ENCODE assay signal across 23 cellular contexts in genomic region chr2:143241403-143242088, GRCh38.
A peak's percentile ranks its signal among the peaks of the same experiment; 100 is the strongest.
DNase-seq lines count a peak whose midpoint lies in the region; ATAC-seq, FAIRE-seq and TF ChIP-seq lines count a peak whose summit lies in the region.
"Had no signal": no experiment of that assay in that cellular context is flagged by ENCODE, and none has a peak within 500 bp of the region (broad histone marks: within the 10 kb centered on the region; RNA-seq: fewer than 3 reads in every experiment).

No MANE protein-coding gene starts in this region.

- no peaks in the 10 kb centered on the region for H3K79me1 ChIP-seq in H1 (ENCODE audit: low read depth, low read length)

- peaks cover 13% of the 10 kb centered on the region; the same call in 1 of the 2 replicates for H3K4me1 ChIP-seq in DND-41 (ENCODE audit: insufficient read depth, low read length)
- H3K4me1 ChIP-seq in HUES48 (ENCODE audit: control insufficient read depth, insufficient read depth, low read length): peaks cover 18% of the 10 kb centered on the region
- H3K4me1 ChIP-seq in H1 (replicated peaks in 1 of 4; ENCODE audit: control insufficient read depth in 3 of 4, insufficient read depth in 4 of 4, low read length in 3 of 4): peaks cover 0 to 9% (median 5%) of the 10 kb centered on the region in 4 experiments; a peak in 3 of 7 replicates
- peaks cover 10 to 16% of the 10 kb centered on the region in 2 donors for H3K4me1 ChIP-seq in naive thymus-derived CD4-positive, alpha-beta T cell (ENCODE audit: control insufficient read depth in 2 of 2, insufficient read depth in 2 of 2, low read length in 2 of 2)
- no peaks in the 10 kb centered on the region for H3K4me1 ChIP-seq in ascending aorta
- H3K4me1 ChIP-seq: stomach, tibial nerve had no signal

- H2BK20ac ChIP-seq in H1 (ENCODE audit: low read length): peak overlapping the region; percentile 9; the same call in 1 of the 2 replicates

- no peak overlapping the region for H3K4ac ChIP-seq in H1 (replicated peaks; ENCODE audit: insufficient read length, low read depth, low read length)

- ATAC-seq in DND-41 (ENCODE audit: insufficient read depth, low read depth) (no peak), natural killer cell (no peak)
- ATAC-seq in naive thymus-derived CD4-positive, alpha-beta T cell: no peak
- ATAC-seq: activated CD8-positive, alpha-beta memory T cell treated with anti-CD3 and anti-CD28 coated beads, Interleukin-2, amount 10 ng/mL, durations not matched to agents 7 days and 5 days; heart left ventricle; Panc1 had no signal

- H2AFZ ChIP-seq in DND-41 (ENCODE audit: low read depth, low read length) (no peak overlapping the region), H1 (ENCODE audit: low read length) (0 out of 2 replicates have a peak overlapping the region, but pooled peaks have one; percentile 45)

- H4K20me1 ChIP-seq in DND-41 (ENCODE audit: insufficient read depth, low read length) (no peaks in the 10 kb centered on the region), H1 (replicated peaks in 1 of 2; ENCODE audit: control insufficient read depth in 1 of 2, insufficient read depth in 2 of 2, low read length in 2 of 2) (no peaks in the 10 kb centered on the region)

- no peaks in the 10 kb centered on the region for H3K27me3 Mint-ChIP-seq in naive thymus-derived CD4-positive, alpha-beta T cell
- H3K27me3 Mint-ChIP-seq in natural killer cell (ENCODE audit: low read depth in 2 of 2): no peaks in the 10 kb centered on the region
- H3K27me3 Mint-ChIP-seq: activated CD8-positive, alpha-beta memory T cell treated with anti-CD3 and anti-CD28 coated beads, Interleukin-2, amount 10 ng/mL, durations not matched to agents 7 days and 5 days; activated naive CD8-positive, alpha-beta T cell had no signal

- no peak for DNase-seq in DND-41
- peak in 1 of 2 experiments; percentile 39 for DNase-seq in H1 (ENCODE audit: low read depth in 1 of 2, low spot score in 2 of 2)
- DNase-seq in naive thymus-derived CD4-positive, alpha-beta T cell: no peak
- DNase-seq in natural killer cell: no peak
- DNase-seq in amygdala (lab: John Stamatoyannopoulos, UW): no peak
- DNase-seq in DMS153 treated with DMSO at 0.1 percent for 48 hours (lab: John Stamatoyannopoulos, UW; ENCODE audit: unreplicated experiment): no peak
- DNase-seq in ascending aorta (ENCODE audit: low spot score in 2 of 2): no peak
- DNase-seq: activated CD4-positive, alpha-beta T cell treated with anti-CD3 and anti-CD28 coated beads for 4 hours; activated CD8-positive, alpha-beta memory T cell treated with anti-CD3 and anti-CD28 coated beads, Interleukin-2, amount 10 ng/mL, durations not matched to agents 7 days and 5 days; effector CD4-positive, alpha-beta T cell; foreskin fibroblast; heart left ventricle; NCI-H1436 treated with DMSO at 0.1 percent for 48 hours; NCI-H2107; SIG-M5; stomach had no signal

- TF ChIP-seq POLR2A in H1 (IDR thresholded peaks at IDR 0.05; ENCODE audit: control extremely low read depth in 1 of 2, low read depth in 2 of 2, low read length in 2 of 2): no peak; a peak in 1 of 3 replicates

- no peak overlapping the region for H4K8ac ChIP-seq in H1 (ENCODE audit: extremely low read depth, insufficient read depth, low read length)

- peaks cover 13 to 43% (median 34%) of the 10 kb centered on the region in 5 donors for H3K36me3 Mint-ChIP-seq in naive thymus-derived CD4-positive, alpha-beta T cell
- H3K36me3 Mint-ChIP-seq in natural killer cell: no peaks in the 10 kb centered on the region
- H3K36me3 Mint-ChIP-seq: brain had no signal

- TF ChIP-seq EP300 in H1 (IDR thresholded peaks at IDR 0.05; ENCODE audit: borderline replicate concordance in 1 of 2, low read depth in 2 of 2, low read length in 2 of 2): peak in 1 of 2 experiments; percentile 61; a peak in 1 of 3 replicates

- H3K9me3 ChIP-seq in DND-41 (ENCODE audit: insufficient read depth, low read length, severe bottlenecking) (no peaks in the 10 kb centered on the region), HUES48 (ENCODE audit: control insufficient read depth, insufficient read depth, low read length) (no peaks in the 10 kb centered on the region), H1 (ENCODE audit: insufficient read depth in 2 of 2, low read depth in 1 of 2, low read length in 1 of 2) (no peaks in the 10 kb centered on the region), ascending aorta (no peaks in the 10 kb centered on the region)
- no peaks in the 10 kb centered on the region for H3K9me3 ChIP-seq in naive thymus-derived CD4-positive, alpha-beta T cell (ENCODE audit: control insufficient read depth in 2 of 3, low read length in 3 of 3)
- H3K9me3 ChIP-seq: stomach, tibial nerve had no signal

- peak overlapping the region; percentile 94 for H2BK12ac ChIP-seq in H1 (ENCODE audit: low read depth, low read length)

- no peak overlapping the region; the same call in 1 of the 2 replicates for H3K18ac ChIP-seq in H1 (ENCODE audit: extremely low read depth, low read length)

- WGBS in H1 (ENCODE audit: extremely low coverage in 1 of 2, insufficient coverage in 1 of 2, insufficient read length in 1 of 2, insufficient replicate concordance in 2 of 2, low coverage in 1 of 2, low lambda C conversion rate in 2 of 2, missing lambda C conversion rate in 1 of 2), 2 experiments: 60% methylated on average over 7 of the region's 7 CpGs; no CpG with 5 or more reads in 1 of the 2 experiments

- H3K79me2 ChIP-seq in DND-41 (ENCODE audit: insufficient read depth, low read length) (peaks cover 96% of the 10 kb centered on the region), H1 (ENCODE audit: control insufficient read depth in 1 of 2, insufficient read depth in 2 of 2, low read length in 2 of 2) (no peaks in the 10 kb centered on the region)

- POLR2A ChIA-PET in H1 (lab: Charles Lee; ENCODE audit: partially characterized antibody): interaction anchor here (1.1 to 2.3 kb wide), 2 partner anchors 12 to 17 kb away, joined by 5 read pairs; no protein-coding TSS in a partner anchor
- POLR2A ChIA-PET in naive thymus-derived CD4-positive, alpha-beta T cell (lab: Charles Lee): no interaction called here

- H3K9me3 Mint-ChIP-seq in naive thymus-derived CD4-positive, alpha-beta T cell: no peaks in the 10 kb centered on the region
- H3K9me3 Mint-ChIP-seq in natural killer cell: no peaks in the 10 kb centered on the region
- H3K9me3 Mint-ChIP-seq: brain, CD14-positive monocyte had no signal

- intact Hi-C loops in naive thymus-derived CD4-positive, alpha-beta T cell (cut with micrococcal nuclease): loop anchor here in 1 of 2 donors (1.0 kb wide), 1 partner anchor 8 kb away; no protein-coding TSS in a partner anchor
- intact Hi-C loops in natural killer cell (cut with micrococcal nuclease) (no loop called here), ascending aorta (cut with DNase I) (no loop called here)

- peak; percentile 86 for FAIRE-seq in H1 (lab: Jason Lieb, UNC)

- no peak overlapping the region for H4K91ac ChIP-seq in H1 (replicated peaks; ENCODE audit: insufficient read length, low read length)

- no peaks in the 10 kb centered on the region for H3K23me2 ChIP-seq in H1 (ENCODE audit: low read depth, low read length)

- no peak overlapping the region for H2BK15ac ChIP-seq in H1 (ENCODE audit: low read length)

- CTCF ChIA-PET in H1 (lab: Charles Lee; ENCODE audit: partially characterized antibody): interaction anchor here (0.6 to 5.4 kb wide), 4 partner anchors 17 to 130 kb away, joined by 3 to 32 read pairs (median 4); no protein-coding TSS in a partner anchor
- CTCF ChIA-PET in naive thymus-derived CD4-positive, alpha-beta T cell (lab: Charles Lee): interaction anchor here (1.1 kb wide), 1 partner anchor 17 kb away, joined by 3 read pairs; no protein-coding TSS in a partner anchor

- H3K4me3 ChIP-seq in DND-41 (ENCODE audit: low read depth in 1 of 2, low read length in 2 of 2) (no peak overlapping the region), HUES48 (ENCODE audit: low read depth, low read length) (peak overlapping the region; percentile 25; the same call in 1 of the 2 replicates), H1 (ENCODE audit: extremely low read depth in 1 of 4, insufficient read depth in 2 of 4, low read depth in 3 of 4, low read length in 4 of 4) (peak overlapping the region in 1 of 4 experiments; percentile 13; a peak in 3 of 8 replicates), ascending aorta (no peak overlapping the region)
- H3K4me3 ChIP-seq in naive thymus-derived CD4-positive, alpha-beta T cell (ENCODE audit: low read length): no peak overlapping the region
- H3K4me3 ChIP-seq: heart left ventricle, stomach, tibial nerve had no signal

- peak overlapping the region; percentile 6 to 67 (median 42) for H3K27ac Mint-ChIP-seq in naive thymus-derived CD4-positive, alpha-beta T cell
- H3K27ac Mint-ChIP-seq in natural killer cell: no peak overlapping the region
- H3K27ac Mint-ChIP-seq: activated CD8-positive, alpha-beta memory T cell treated with anti-CD3 and anti-CD28 coated beads, Interleukin-2, amount 10 ng/mL, durations not matched to agents 7 days and 5 days; activated naive CD8-positive, alpha-beta T cell; brain had no signal

- TF ChIP-seq CTCF in DND-41 (IDR thresholded peaks at IDR 0.05; ENCODE audit: borderline replicate concordance, extremely low read depth, low read length, poor library complexity, severe bottlenecking) (no peak), H1 (IDR thresholded peaks at IDR 0.05; ENCODE audit: control extremely low read depth in 1 of 3, insufficient read depth in 1 of 3, low read depth in 1 of 3, low read length in 3 of 3) (no peak; a peak in 1 of 4 replicates), natural killer cell (IDR thresholded peaks at IDR 0.05) (no peak), ascending aorta (IDR thresholded peaks at IDR 0.05) (no peak)

- peak overlapping the region; percentile 12; the same call in 1 of the 2 replicates for H3K27ac ChIP-seq in DND-41 (ENCODE audit: low read length)
- peak overlapping the region; percentile 21 for H3K27ac ChIP-seq in HUES48 (ENCODE audit: low read depth, low read length)
- H3K27ac ChIP-seq in H1 (ENCODE audit: low read depth, low read length): no peak overlapping the region
- no peak overlapping the region for H3K27ac ChIP-seq in naive thymus-derived CD4-positive, alpha-beta T cell (ENCODE audit: low read depth, low read length)
- no peak overlapping the region for H3K27ac ChIP-seq in ascending aorta
- H3K27ac ChIP-seq: heart left ventricle, KMS-11, stomach, tibial nerve had no signal

- H3K27me3 ChIP-seq in DND-41 (ENCODE audit: insufficient read depth, low read length, poor library complexity) (no peaks in the 10 kb centered on the region), HUES48 (ENCODE audit: control insufficient read depth, insufficient read depth, low read length) (no peaks in the 10 kb centered on the region), H1 (replicated peaks in 1 of 4; ENCODE audit: control insufficient read depth in 3 of 4, extremely low read depth in 1 of 4, insufficient read depth in 3 of 4, low read length in 3 of 4) (no peaks in the 10 kb centered on the region), ascending aorta (no peaks in the 10 kb centered on the region)
- H3K27me3 ChIP-seq in naive thymus-derived CD4-positive, alpha-beta T cell (ENCODE audit: control insufficient read depth in 2 of 2, insufficient read depth in 2 of 2, low read length in 2 of 2): no peaks in the 10 kb centered on the region
- H3K27me3 ChIP-seq: heart left ventricle, stomach, tibial nerve had no signal

- H3K4me3 Mint-ChIP-seq in naive thymus-derived CD4-positive, alpha-beta T cell: peak overlapping the region in 1 of 10 donors; percentile 14
- no peak overlapping the region for H3K4me3 Mint-ChIP-seq in natural killer cell
- H3K4me3 Mint-ChIP-seq: activated CD8-positive, alpha-beta memory T cell treated with anti-CD3 and anti-CD28 coated beads, Interleukin-2, amount 10 ng/mL, durations not matched to agents 7 days and 5 days; activated naive CD8-positive, alpha-beta T cell; brain; CD14-positive monocyte had no signal

- TF ChIP-seq RAD21 in H1 (IDR thresholded peaks at IDR 0.05 in 1 of 2, conservative IDR thresholded peaks at IDR 0.05 in 1 of 2; ENCODE audit: low read depth in 2 of 2, low read length in 2 of 2): no peak

- peaks cover 9 to 50% (median 42%) of the 10 kb centered on the region in 7 donors for H3K4me1 Mint-ChIP-seq in naive thymus-derived CD4-positive, alpha-beta T cell
- peaks cover 10 to 26% of the 10 kb centered on the region in 2 donors for H3K4me1 Mint-ChIP-seq in natural killer cell
- H3K4me1 Mint-ChIP-seq: CD14-positive monocyte had no signal

- peak overlapping the region; percentile 20; the same call in 1 of the 2 replicates for H2BK5ac ChIP-seq in H1 (ENCODE audit: low read depth, low read length)

- H3K56ac ChIP-seq in H1 (replicated peaks; ENCODE audit: insufficient read length, low read depth, low read length): no peak overlapping the region

- no peak overlapping the region for H2AK5ac ChIP-seq in H1 (ENCODE audit: low read depth, low read length)

- peak overlapping the region; percentile 51 for H4K5ac ChIP-seq in H1 (ENCODE audit: insufficient read length, low read depth, low read length)

- H3K23ac ChIP-seq in H1 (ENCODE audit: insufficient read length): no peak overlapping the region

- H3K36me3 ChIP-seq in DND-41 (ENCODE audit: insufficient read depth, low read length): peaks cover 65% of the 10 kb centered on the region
- no peaks in the 10 kb centered on the region for H3K36me3 ChIP-seq in HUES48 (ENCODE audit: control insufficient read depth, insufficient read depth, low read length)
- no peaks in the 10 kb centered on the region for H3K36me3 ChIP-seq in H1 (ENCODE audit: control insufficient read depth in 2 of 4, insufficient read depth in 4 of 4, low read length in 3 of 4)
- H3K36me3 ChIP-seq in naive thymus-derived CD4-positive, alpha-beta T cell (ENCODE audit: control insufficient read depth in 2 of 3, insufficient read depth in 3 of 3, low read length in 3 of 3): peaks cover 0 to 10% (median 0%) of the 10 kb centered on the region in 3 experiments
- H3K36me3 ChIP-seq in ascending aorta: no peaks in the 10 kb centered on the region
- H3K36me3 ChIP-seq: heart left ventricle, stomach, tibial nerve had no signal

- H3K14ac ChIP-seq in H1 (ENCODE audit: insufficient read length): no peak overlapping the region

- H3K9ac ChIP-seq in DND-41 (ENCODE audit: low read depth, low read length): no peak overlapping the region
- H3K9ac ChIP-seq in HUES48 (ENCODE audit: low read depth, low read length): no peak overlapping the region
- no peak overlapping the region for H3K9ac ChIP-seq in H1 (replicated peaks in 1 of 4; ENCODE audit: extremely low read depth in 1 of 4, low read depth in 3 of 4, low read length in 3 of 4)
- H3K9ac ChIP-seq: KMS-11 had no signal

- H3K4me2 ChIP-seq in DND-41 (ENCODE audit: insufficient read depth, low read length): no peak overlapping the region
- peak overlapping the region; percentile 32 to 63; a peak in 3 of 4 replicates for H3K4me2 ChIP-seq in H1 (ENCODE audit: insufficient read depth in 1 of 2, low read depth in 2 of 2, low read length in 2 of 2)
- H3K4me2 ChIP-seq: KMS-11 had no signal

- no peak overlapping the region for H2BK120ac ChIP-seq in H1 (replicated peaks; ENCODE audit: low read depth, low read length)

Comparison
In these comparisons a context has a peak if more than half of its experiments do, and no peak if none do; other contexts are left out.
1. H3K27ac ChIP-seq: peak in DND-41 (single experiment) and HUES48 (single experiment); none in H1 (single experiment), naive thymus-derived CD4-positive, alpha-beta T cell (single experiment) and ascending aorta (0 of 2).
2. H3K27ac Mint-ChIP-seq: peak in naive thymus-derived CD4-positive, alpha-beta T cell (9 of 9); none in natural killer cell (0 of 2).